ENCODE assay signal across 8 cellular contexts in the genomic region with DNA sequence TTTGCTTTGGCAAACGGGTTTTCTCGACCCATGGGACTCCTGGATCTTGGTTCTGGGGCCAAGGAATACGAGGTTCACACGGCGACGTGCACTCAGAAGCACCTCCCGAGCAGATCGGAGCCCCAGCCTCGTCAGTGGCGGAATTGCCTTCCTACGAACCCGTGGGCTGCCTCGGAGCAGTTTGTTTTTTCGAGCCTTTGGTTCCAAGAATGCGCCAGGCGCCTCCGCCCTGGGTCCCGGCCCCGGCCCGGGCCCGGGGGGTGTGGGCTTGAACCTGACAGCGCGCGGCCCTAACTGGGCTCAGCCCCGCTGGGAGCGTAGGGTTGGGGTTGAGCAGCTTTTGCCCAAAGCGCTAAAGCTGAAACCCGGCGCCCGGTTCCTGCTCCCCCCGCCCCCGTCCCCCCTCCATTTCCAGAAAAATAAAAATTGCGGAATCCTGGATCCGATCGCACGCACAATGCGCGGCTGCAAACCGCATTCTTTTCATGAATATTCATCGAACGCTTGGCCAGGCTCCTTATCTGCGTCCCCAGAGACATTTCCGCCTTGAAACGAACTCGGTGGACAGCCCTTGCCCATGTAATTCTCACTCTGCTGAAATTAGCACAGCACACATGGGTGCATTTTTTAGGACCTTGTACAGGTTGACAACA. TPM values are rescaled to one million over a fixed set of nuclear protein-coding genes. Genes with fewer than 3 reads are reported as not detected.
DNase-seq lines count a peak whose midpoint lies in the region; ATAC-seq and TF ChIP-seq lines count a peak whose summit lies in the region.

No MANE protein-coding gene starts in this region.

- H3K4me3 Mint-ChIP-seq in T-cell: peak overlapping the region; percentile 59 to 79 (median 71)
- peak overlapping the region; percentile 90 to 98 (median 95) for H3K4me3 Mint-ChIP-seq in nephron

- peak; percentile 24 for ATAC-seq in HG02981 (IDR thresholded peaks at IDR 0.05; ENCODE audit: unreplicated experiment)
- ATAC-seq in T-cell (replicated peaks in 1 of 4): no peak
- ATAC-seq in GM18870 (IDR thresholded peaks at IDR 0.05; ENCODE audit: unreplicated experiment): no peak

- DNase-seq in A172 (ENCODE audit: low spot score) (peak; percentile 15), GM13977 (ENCODE audit: low spot score) (peak; percentile 40), T-cell (no peak), fibroblast of gingiva (ENCODE audit: low read depth) (peak; percentile 77), NCI-H2227 treated with DMSO at 0.1 percent for 48 hours (lab: John Stamatoyannopoulos, UW) (no peak)

- H3K4me1 Mint-ChIP-seq in T-cell (peaks cover 13 to 18% (median 14%) of the 10 kb centered on the region in 3 donors), nephron (peaks cover 33% of the 10 kb centered on the region)

- H3K27me3 Mint-ChIP-seq in T-cell: peaks cover 31 to 46% of the 10 kb centered on the region in 2 donors
- H3K27me3 Mint-ChIP-seq in nephron (ENCODE audit: low read depth): peaks cover 4% of the 10 kb centered on the region

- POLR2A ChIA-PET in T-cell (lab: Charles Lee): no interaction called here

- H3K9me3 Mint-ChIP-seq in T-cell: no peaks in the 10 kb centered on the region
- no peaks in the 10 kb centered on the region for H3K9me3 Mint-ChIP-seq in nephron

- TF ChIP-seq CTCF in GM13977 (IDR thresholded peaks at IDR 0.05; ENCODE audit: extremely low read depth, insufficient read depth, missing control alignments) (no peak), nephron (IDR thresholded peaks at IDR 0.05; ENCODE audit: unreplicated experiment in 3 of 3) (no peak)

- H3K36me3 Mint-ChIP-seq in T-cell (no peaks in the 10 kb centered on the region), nephron (ENCODE audit: low read depth) (peaks cover 19% of the 10 kb centered on the region)

- H3K27ac Mint-ChIP-seq in T-cell (no peak overlapping the region), nephron (peak overlapping the region; percentile 96 to 99 (median 98))

- CTCF ChIA-PET in T-cell (lab: Charles Lee): no interaction called here

- in situ Hi-C loops in GM13977 (cut with MboI; ENCODE audit: low pct_unique_long_range_greater_than_20kb, low sequenced_read_pairs, unreplicated experiment): loop anchor here (10.0 kb wide), 2 partner anchors 56 to 1086 kb away; no protein-coding TSS in a partner anchor

RNA-seq across cellular contexts. Expression of a gene that starts 1.0 kb away (rescaled TPM):
- 49.2 and 72.9 TPM in 2 replicates for total RNA-seq in A172 (2014; rRNA removed; shearing (Covaris generic))
- total RNA-seq in T-cell: 1 to 10 TPM in 3 of 5 donors, under 1 TPM in 2; 0.47 to 4.6 (median 2.2) TPM

Comparison
In these comparisons a context has a peak if more than half of its experiments do, and no peak if none do; other contexts are left out.
1. DNase-seq: peak in A172 (single experiment), GM13977 (single experiment) and fibroblast of gingiva (single experiment); none in T-cell (0 of 34) and NCI-H2227 treated with DMSO at 0.1 percent for 48 hours (single experiment).
2. H3K27ac Mint-ChIP-seq: peak in nephron (3 of 3); none in T-cell (0 of 2).